Comparison of ENCODE assay signal across 17 cellular contexts in the genomic region with DNA sequence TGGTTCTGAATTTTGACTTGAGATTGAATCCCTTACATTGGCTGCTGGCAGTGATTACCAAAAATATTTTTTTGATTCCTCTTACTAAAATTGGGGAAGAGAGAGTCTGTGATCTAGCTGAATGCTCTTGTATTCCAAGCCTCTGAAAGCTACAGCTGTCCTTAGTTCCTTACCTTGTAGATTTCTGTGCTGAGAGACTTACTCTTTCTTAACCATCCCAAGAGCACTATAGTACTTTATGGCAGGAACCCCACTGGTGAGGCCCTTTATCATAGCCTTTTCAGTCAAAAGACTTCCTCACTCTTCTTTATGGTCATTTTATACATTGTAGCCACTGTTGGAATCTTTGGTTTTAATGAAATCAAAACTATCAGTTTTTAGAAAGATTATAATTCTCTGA. TPM values are rescaled to one million over a fixed set of nuclear protein-coding genes. Genes with fewer than 3 reads are reported as not detected.
DNase-seq lines count a peak whose midpoint lies in the region; ATAC-seq and TF ChIP-seq lines count a peak whose summit lies in the region.
"Had no signal": no experiment of that assay in that cellular context is flagged by ENCODE, and none has a peak within 500 bp of the region (broad histone marks: within the 10 kb centered on the region; RNA-seq: fewer than 3 reads in every experiment).

No MANE protein-coding gene starts in this region.

- H3K36me3 Mint-ChIP-seq in activated T-cell treated with anti-CD3 and anti-CD28 coated beads, Interleukin-2, amount 50 U/mL, for 72 hours (ENCODE audit: insufficient read depth in 2 of 2): peaks cover 1 to 10% of the 10 kb centered on the region in 2 donors
- H3K36me3 Mint-ChIP-seq in activated T-helper 17 cell treated with anti-CD3 and anti-CD28 coated beads, Interleukin-2, amount 50 U/mL, for 72 hours (ENCODE audit: low read depth): peaks cover 18% of the 10 kb centered on the region
- peaks cover 15% of the 10 kb centered on the region for H3K36me3 Mint-ChIP-seq in osteocyte (ENCODE audit: unreplicated experiment)
- peaks cover 23% of the 10 kb centered on the region for H3K36me3 Mint-ChIP-seq in activated naive CD4-positive, alpha-beta T cell treated with anti-CD3 and anti-CD28 coated beads for 36 hours (ENCODE audit: low read depth)

- H3K27me3 ChIP-seq in esophagus squamous epithelium: no peaks in the 10 kb centered on the region
- no peaks in the 10 kb centered on the region for H3K27me3 ChIP-seq in GM23248 (replicated peaks; ENCODE audit: insufficient read depth)
- H3K27me3 ChIP-seq: BLaER1 had no signal

- H3K9me3 ChIP-seq in esophagus squamous epithelium (no peaks in the 10 kb centered on the region), GM23248 (ENCODE audit: low read depth) (no peaks in the 10 kb centered on the region)

- no peaks in the 10 kb centered on the region for H3K27me3 Mint-ChIP-seq in activated T-cell treated with anti-CD3 and anti-CD28 coated beads, Interleukin-2, amount 50 U/mL, for 72 hours (ENCODE audit: low read depth)
- no peaks in the 10 kb centered on the region for H3K27me3 Mint-ChIP-seq in activated T-helper 17 cell treated with anti-CD3 and anti-CD28 coated beads, Interleukin-2, amount 50 U/mL, for 72 hours
- H3K27me3 Mint-ChIP-seq in osteocyte (ENCODE audit: unreplicated experiment): no peaks in the 10 kb centered on the region
- no peaks in the 10 kb centered on the region for H3K27me3 Mint-ChIP-seq in activated naive CD4-positive, alpha-beta T cell treated with anti-CD3 and anti-CD28 coated beads for 36 hours (ENCODE audit: low read depth)
- H3K27me3 Mint-ChIP-seq: CD4-positive, alpha-beta T cell had no signal

- H3K4me3 Mint-ChIP-seq in activated T-cell treated with anti-CD3 and anti-CD28 coated beads, Interleukin-2, amount 50 U/mL, for 72 hours: no peak overlapping the region
- H3K4me3 Mint-ChIP-seq in activated T-helper 17 cell treated with anti-CD3 and anti-CD28 coated beads, Interleukin-2, amount 50 U/mL, for 72 hours: no peak overlapping the region
- no peak overlapping the region for H3K4me3 Mint-ChIP-seq in osteocyte (ENCODE audit: unreplicated experiment)
- H3K4me3 Mint-ChIP-seq in activated naive CD4-positive, alpha-beta T cell treated with anti-CD3 and anti-CD28 coated beads for 36 hours: no peak overlapping the region
- H3K4me3 Mint-ChIP-seq: CD4-positive, alpha-beta T cell had no signal

- H4K20me1 ChIP-seq in GM23248 (ENCODE audit: insufficient read depth): 0 out of 2 replicates have a peak, but pooled peaks cover 5% of the 10 kb centered on the region

- H3K9me3 Mint-ChIP-seq in activated T-cell treated with anti-CD3 and anti-CD28 coated beads, Interleukin-2, amount 50 U/mL, for 72 hours: no peaks in the 10 kb centered on the region
- H3K9me3 Mint-ChIP-seq in activated T-helper 17 cell treated with anti-CD3 and anti-CD28 coated beads, Interleukin-2, amount 50 U/mL, for 72 hours: no peaks in the 10 kb centered on the region
- H3K9me3 Mint-ChIP-seq in osteocyte (ENCODE audit: unreplicated experiment): no peaks in the 10 kb centered on the region
- H3K9me3 Mint-ChIP-seq in activated naive CD4-positive, alpha-beta T cell treated with anti-CD3 and anti-CD28 coated beads for 36 hours: no peaks in the 10 kb centered on the region
- H3K9me3 Mint-ChIP-seq: CD4-positive, alpha-beta T cell had no signal

- in situ Hi-C loops in GM23248 (cut with MboI): no loop called here

- peaks cover 25% of the 10 kb centered on the region for H3K4me1 Mint-ChIP-seq in activated T-cell treated with anti-CD3 and anti-CD28 coated beads, Interleukin-2, amount 50 U/mL, for 72 hours (ENCODE audit: low read depth)
- H3K4me1 Mint-ChIP-seq in activated T-helper 17 cell treated with anti-CD3 and anti-CD28 coated beads, Interleukin-2, amount 50 U/mL, for 72 hours: peaks cover 16% of the 10 kb centered on the region
- peaks cover 68% of the 10 kb centered on the region for H3K4me1 Mint-ChIP-seq in osteocyte (ENCODE audit: unreplicated experiment)
- H3K4me1 Mint-ChIP-seq in activated naive CD4-positive, alpha-beta T cell treated with anti-CD3 and anti-CD28 coated beads for 36 hours (ENCODE audit: low read depth): peaks cover 19% of the 10 kb centered on the region

- H2AFZ ChIP-seq in GM23248: no peak overlapping the region

- H3K27ac Mint-ChIP-seq in activated T-cell treated with anti-CD3 and anti-CD28 coated beads, Interleukin-2, amount 50 U/mL, for 72 hours: peak overlapping the region; percentile 25
- peak overlapping the region; percentile 58 for H3K27ac Mint-ChIP-seq in activated T-helper 17 cell treated with anti-CD3 and anti-CD28 coated beads, Interleukin-2, amount 50 U/mL, for 72 hours
- peak overlapping the region; percentile 25 for H3K27ac Mint-ChIP-seq in osteocyte (ENCODE audit: unreplicated experiment)
- no peak overlapping the region for H3K27ac Mint-ChIP-seq in activated naive CD4-positive, alpha-beta T cell treated with anti-CD3 and anti-CD28 coated beads for 36 hours
- H3K27ac Mint-ChIP-seq: CD4-positive, alpha-beta T cell had no signal

- TF ChIP-seq POLR2A in esophagus squamous epithelium (IDR thresholded peaks at IDR 0.05): no peak

- no peak for DNase-seq in activated T-cell treated with anti-CD3 and anti-CD28 coated beads, Interleukin-2, amount 50 U/mL, for 72 hours
- DNase-seq in activated T-cell treated with anti-CD3 and anti-CD28 coated beads for 4 hours: no peak
- no peak for DNase-seq in osteocyte (ENCODE audit: extremely low spot score, unreplicated experiment)
- no peak for DNase-seq in esophagus squamous epithelium (lab: John Stamatoyannopoulos, UW)
- DNase-seq in activated naive CD4-positive, alpha-beta T cell treated with anti-CD3 and anti-CD28 coated beads for 36 hours: no peak
- DNase-seq in GM23248: no peak
- DNase-seq: AML-193; Calu3; CD4-positive, alpha-beta T cell; DMS 273 treated with DMSO at 0.1 percent for 48 hours had no signal

- H3K36me3 ChIP-seq in esophagus squamous epithelium: peaks cover 0 to 18% (median 8%) of the 10 kb centered on the region in 3 donors
- peaks cover 13% of the 10 kb centered on the region; the same call in 1 of the 2 replicates for H3K36me3 ChIP-seq in GM23248 (ENCODE audit: low read depth)

- no peak overlapping the region for H3K9ac ChIP-seq in GM23248
- H3K9ac ChIP-seq: BLaER1 had no signal

- H3K9me2 ChIP-seq in GM23248 (ENCODE audit: insufficient read depth): no peaks in the 10 kb centered on the region

- no peak overlapping the region for H3K4me3 ChIP-seq in esophagus squamous epithelium
- no peak overlapping the region for H3K4me3 ChIP-seq in GM23248
- H3K4me3 ChIP-seq: BLaER1 had no signal

- no peak overlapping the region for H3K4me2 ChIP-seq in GM23248 (ENCODE audit: unreplicated experiment)
- H3K4me2 ChIP-seq: BLaER1 had no signal

- H3K4me1 ChIP-seq in esophagus squamous epithelium (no peaks in the 10 kb centered on the region), GM23248 (ENCODE audit: insufficient read depth) (no peaks in the 10 kb centered on the region)

- ATAC-seq in activated T-cell treated with anti-CD3 and anti-CD28 coated beads, Interleukin-2, amount 50 U/mL, for 72 hours (replicated peaks in 1 of 2): no peak
- ATAC-seq in HG03432 (IDR thresholded peaks at IDR 0.05; ENCODE audit: unreplicated experiment): peak; percentile 26
- ATAC-seq in activated T-helper 17 cell treated with anti-CD3 and anti-CD28 coated beads, Interleukin-2, amount 50 U/mL, for 72 hours (replicated peaks): no peak
- ATAC-seq: HCT116 had no signal

- TF ChIP-seq CTCF in osteocyte (IDR thresholded peaks at IDR 0.05) (no peak), esophagus squamous epithelium (IDR thresholded peaks at IDR 0.05) (no peak)

- intact Hi-C loops in esophagus squamous epithelium (cut with DNase I): no loop called here
- intact Hi-C loops in activated naive CD4-positive, alpha-beta T cell treated with anti-CD3 and anti-CD28 coated beads for 36 hours (cut with micrococcal nuclease): no loop called here

- H3K79me2 ChIP-seq in GM23248 (ENCODE audit: insufficient read depth): peaks cover 83% of the 10 kb centered on the region

- H3K27ac ChIP-seq in esophagus squamous epithelium (no peak overlapping the region), GM23248 (no peak overlapping the region)
- H3K27ac ChIP-seq: 22Rv1, BLaER1 had no signal

- no peaks in the 10 kb centered on the region for H3F3A ChIP-seq in GM23248 (ENCODE audit: insufficient read depth)

- CTCF ChIA-PET in activated naive CD4-positive, alpha-beta T cell treated with anti-CD3 and anti-CD28 coated beads for 36 hours (lab: Charles Lee): interaction anchor here (0.6 to 1.6 kb wide), 5 partner anchors 13 to 445 kb away, joined by 4 to 6 read pairs (median 5); no protein-coding TSS in a partner anchor

RNA-seq across cellular contexts. Expression of gene ERVFRD-1, which starts 19.1 kb away (rescaled TPM):
- not detected for total RNA-seq in activated T-cell treated with anti-CD3 and anti-CD28 coated beads, Interleukin-2, amount 50 U/mL, for 72 hours
- under 1 TPM in 1 of 2 donors, not detected in 1; 0.11 TPM for total RNA-seq in activated T-helper 17 cell treated with anti-CD3 and anti-CD28 coated beads, Interleukin-2, amount 50 U/mL, for 72 hours
- total RNA-seq in osteocyte: not detected in 2 replicates
- total RNA-seq in esophagus squamous epithelium: under 1 TPM in 1 of 4 donors, not detected in 3; 0.76 TPM
- total RNA-seq in activated naive CD4-positive, alpha-beta T cell treated with anti-CD3 and anti-CD28 coated beads for 36 hours: not detected
- not detected in 2 replicates for total RNA-seq in GM23248 (2014; rRNA removed; shearing (Covaris generic))
- 0.05 TPM in 1 of 2 replicates, not detected in the other for polyA plus RNA-seq in GM23248 (2016; fragmentation: Nextera tagmentation; extraction: Ambion mirVana)
- total RNA-seq: Calu3; CD4-positive, alpha-beta T cell; Daoy; HT1080 had no signal

RNA-seq across cellular contexts. Expression of gene SMIM13, which starts 37.0 kb away (rescaled TPM):
- 1 to 10 TPM; 9.1 to 9.9 TPM for total RNA-seq in activated T-cell treated with anti-CD3 and anti-CD28 coated beads, Interleukin-2, amount 50 U/mL, for 72 hours
- total RNA-seq in activated T-helper 17 cell treated with anti-CD3 and anti-CD28 coated beads, Interleukin-2, amount 50 U/mL, for 72 hours: 10 to 100 TPM in 1 of 2 donors, 1 to 10 TPM in 1; 5.8 to 10.5 TPM
- 19.6 and 20.5 TPM in 2 replicates for total RNA-seq in osteocyte
- 1 to 10 TPM; 3.8 to 7.4 (median 6.3) TPM for total RNA-seq in esophagus squamous epithelium
- 1 to 10 TPM; 5.7 to 7.1 TPM for total RNA-seq in activated naive CD4-positive, alpha-beta T cell treated with anti-CD3 and anti-CD28 coated beads for 36 hours
- total RNA-seq in GM23248 (2014; rRNA removed; shearing (Covaris generic)): 11.3 and 12.4 TPM in 2 replicates
- 5.1 and 6.4 TPM in 2 replicates for polyA plus RNA-seq in GM23248 (2016; fragmentation: Nextera tagmentation; extraction: Ambion mirVana)
